8 cellular contexts compared by ENCODE assay signal in genomic region chr12:104790296-104791125, GRCh38.
DNase-seq lines count a peak whose midpoint lies in the region; ATAC-seq and TF ChIP-seq lines count a peak whose summit lies in the region.

No MANE protein-coding gene starts in this region.

- H3K27ac ChIP-seq in gastroesophageal sphincter: no peak overlapping the region
- H3K27ac ChIP-seq in psoas muscle: no peak overlapping the region

- H3K4me1 ChIP-seq in gastroesophageal sphincter: no peaks in the 10 kb centered on the region
- peaks cover 7% of the 10 kb centered on the region for H3K4me1 ChIP-seq in psoas muscle

- TF ChIP-seq CTCF in gastroesophageal sphincter (IDR thresholded peaks at IDR 0.05) (peak; percentile 36 to 65 (median 38)), psoas muscle (IDR thresholded peaks at IDR 0.05) (peak; percentile 40)

- peak; percentile 41; the same call in 1 of the 2 replicates for TF ChIP-seq RAD21 in Ishikawa (IDR thresholded peaks at IDR 0.05; ENCODE audit: low read depth)

- WGBS in gastroesophageal sphincter (ENCODE audit: low coverage in 1 of 2), 2 donors: 69% methylated on average over 4 of the region's 19 CpGs; no CpG with 5 or more reads in 1 of the 2 donors
- WGBS in psoas muscle, 3 donors: 47 to 59% (median 54%) methylated on average over 19 of the region's 19 CpGs

- TF ChIP-seq POLR2A in gastroesophageal sphincter (IDR thresholded peaks at IDR 0.05): no peak

- H3K27me3 ChIP-seq in gastroesophageal sphincter: no peaks in the 10 kb centered on the region
- no peaks in the 10 kb centered on the region for H3K27me3 ChIP-seq in psoas muscle (ENCODE audit: insufficient read depth in 3 of 3, low read length in 2 of 3)

- no peaks in the 10 kb centered on the region for H3K36me3 ChIP-seq in gastroesophageal sphincter
- H3K36me3 ChIP-seq in psoas muscle (ENCODE audit: insufficient read depth in 1 of 2, low read depth in 1 of 2): no peaks in the 10 kb centered on the region

- DNase-seq in DMS53 treated with DMSO at 0.1 percent for 48 hours (lab: John Stamatoyannopoulos, UW; ENCODE audit: unreplicated experiment) (peak; percentile 39), activated T-cell treated with anti-CD3 and anti-CD28 coated beads for 4 hours (peak; percentile 29), psoas muscle (peak; percentile 42 to 67), COLO829 (ENCODE audit: low spot score) (no peak), NCI-H2107 (lab: John Stamatoyannopoulos, UW) (no peak)

- TF ChIP-seq EP300 in Ishikawa (IDR thresholded peaks at IDR 0.05; ENCODE audit: borderline replicate concordance): no peak
- TF ChIP-seq EP300 in gastroesophageal sphincter (IDR thresholded peaks at IDR 0.05): no peak

- ATAC-seq in gastroesophageal sphincter (no peak), psoas muscle (no peak), HG02981 (IDR thresholded peaks at IDR 0.05; ENCODE audit: unreplicated experiment) (no peak)

- H3K4me3 ChIP-seq in gastroesophageal sphincter: no peak overlapping the region
- no peak overlapping the region for H3K4me3 ChIP-seq in psoas muscle

- H3K9me3 ChIP-seq in gastroesophageal sphincter (no peaks in the 10 kb centered on the region), psoas muscle (no peaks in the 10 kb centered on the region)

- intact Hi-C loops in psoas muscle (cut with DNase I): no loop called here

TF ChIP-seq in Ishikawa, 13 proteins besides CTCF, POLR2A, EP300 and RAD21:
- TF ChIP-seq FOXM1 (IDR thresholded peaks at IDR 0.05; ENCODE audit: borderline replicate concordance, low read depth) (no peak), CEBPB (IDR thresholded peaks at IDR 0.05) (no peak), TAF1 (IDR thresholded peaks at IDR 0.05; ENCODE audit: low read depth) (no peak), TCF12 (IDR thresholded peaks at IDR 0.05; ENCODE audit: low read depth) (no peak), NFIC (IDR thresholded peaks at IDR 0.05) (no peak), YY1 (IDR thresholded peaks at IDR 0.05; ENCODE audit: low read depth) (no peak), USF1 (IDR thresholded peaks at IDR 0.05) (no peak), TEAD4 (IDR thresholded peaks at IDR 0.05) (no peak), EGR1 (IDR thresholded peaks at IDR 0.05) (no peak), REST (IDR thresholded peaks at IDR 0.05; ENCODE audit: low read depth) (no peak), MAX (IDR thresholded peaks at IDR 0.05) (no peak), ZBTB7A (IDR thresholded peaks at IDR 0.05; ENCODE audit: low read depth) (no peak), CREB1 (IDR thresholded peaks at IDR 0.05; ENCODE audit: low read depth) (no peak)

Comparison
In these comparisons a context has a peak if more than half of its experiments do, and no peak if none do; other contexts are left out.
1. DNase-seq: peak in DMS53 treated with DMSO at 0.1 percent for 48 hours (single experiment), activated T-cell treated with anti-CD3 and anti-CD28 coated beads for 4 hours (single experiment) and psoas muscle (2 of 2); none in COLO829 (single experiment) and NCI-H2107 (single experiment).